11 cellular contexts compared by ENCODE assay signal in genomic region chr2:157256621-157257020, GRCh38. TPM values are rescaled to one million over a fixed set of nuclear protein-coding genes. Genes with fewer than 3 reads are reported as not detected.
DNase-seq lines count a peak whose midpoint lies in the region; ATAC-seq and TF ChIP-seq lines count a peak whose summit lies in the region.
"Had no signal": no experiment of that assay in that cellular context is flagged by ENCODE, and none has a peak within 500 bp of the region (broad histone marks: within the 10 kb centered on the region; RNA-seq: fewer than 3 reads in every experiment).

No MANE protein-coding gene starts in this region.

- peaks cover 48% of the 10 kb centered on the region for H3K27me3 Mint-ChIP-seq in activated T-cell treated with anti-CD3 and anti-CD28 coated beads, Interleukin-2, amount 50 U/mL, for 72 hours (ENCODE audit: low read depth)
- H3K27me3 Mint-ChIP-seq in natural killer cell (ENCODE audit: low read depth in 2 of 2), result peaks cover 6 to 22% of the 10 kb centered on the region in 2 donors

- H3K4me3 ChIP-seq in GM06990 (replicated peaks; ENCODE audit: low read depth, low read length) (no peak overlapping the region), right atrium auricular region (no peak overlapping the region), spleen (no peak overlapping the region)

- no peaks in the 10 kb centered on the region; the same call in 1 of the 2 replicates for H3K27me3 ChIP-seq in GM06990 (replicated peaks; ENCODE audit: control insufficient read depth, insufficient read depth, low read length)
- H3K27me3 ChIP-seq in right atrium auricular region, result no peaks in the 10 kb centered on the region
- no peaks in the 10 kb centered on the region for H3K27me3 ChIP-seq in spleen (replicated peaks in 1 of 7)

- no peaks in the 10 kb centered on the region for H3K36me3 ChIP-seq in GM06990 (ENCODE audit: control insufficient read depth, insufficient read depth, low read length)
- H3K36me3 ChIP-seq in right atrium auricular region, result no peaks in the 10 kb centered on the region
- no peaks in the 10 kb centered on the region for H3K36me3 ChIP-seq in spleen

- TF ChIP-seq POLR2A in spleen (IDR thresholded peaks at IDR 0.05), result no peak

- H3K9me3 ChIP-seq in right atrium auricular region (no peaks in the 10 kb centered on the region), spleen (no peaks in the 10 kb centered on the region)

- intact Hi-C loops in natural killer cell (cut with micrococcal nuclease), result no loop called here
- intact Hi-C loops in spleen (cut with DNase I; ENCODE audit: low total_unique reads), result no loop called here

- H3K4me1 ChIP-seq in right atrium auricular region (peaks cover 0 to 18% of the 10 kb centered on the region in 2 donors), spleen (peaks cover 0 to 10% (median 4%) of the 10 kb centered on the region in 6 donors)

- ATAC-seq in GM19328 (IDR thresholded peaks at IDR 0.05; ENCODE audit: unreplicated experiment) (peak; percentile 89), HG02970 (IDR thresholded peaks at IDR 0.05; ENCODE audit: low FRiP score, unreplicated experiment) (peak; percentile 99), natural killer cell (no peak)
- peak; percentile 90 to 91 for ATAC-seq in activated T-cell treated with anti-CD3 and anti-CD28 coated beads, Interleukin-2, amount 50 U/mL, for 72 hours (replicated peaks in 1 of 2)

- peaks cover 48% of the 10 kb centered on the region for H3K4me1 Mint-ChIP-seq in activated T-cell treated with anti-CD3 and anti-CD28 coated beads, Interleukin-2, amount 50 U/mL, for 72 hours (ENCODE audit: low read depth)
- H3K4me1 Mint-ChIP-seq in natural killer cell, result peaks cover 0 to 6% of the 10 kb centered on the region in 2 donors

- no peak overlapping the region for H3K27ac ChIP-seq in right atrium auricular region
- no peak overlapping the region for H3K27ac ChIP-seq in spleen

- peak overlapping the region; percentile 41 for H3K27ac Mint-ChIP-seq in activated T-cell treated with anti-CD3 and anti-CD28 coated beads, Interleukin-2, amount 50 U/mL, for 72 hours
- H3K27ac Mint-ChIP-seq in natural killer cell, result no peak overlapping the region

- 71 to 86% (median 83%) methylated on average over 3 of the region's 3 CpGs for WGBS in spleen, 5 donors

- no peak for TF ChIP-seq CTCF in GM06990 (IDR thresholded peaks at IDR 0.05; ENCODE audit: insufficient read depth, low read length, poor library complexity, severe bottlenecking)
- TF ChIP-seq CTCF in natural killer cell (IDR thresholded peaks at IDR 0.05), result no peak
- no peak for TF ChIP-seq CTCF in right atrium auricular region (IDR thresholded peaks at IDR 0.05)
- TF ChIP-seq CTCF in spleen (IDR thresholded peaks at IDR 0.05 in 8 of 11, conservative IDR thresholded peaks at IDR 0.05 in 3 of 11), result no peak

- no peaks in the 10 kb centered on the region for H3K9me3 Mint-ChIP-seq in activated T-cell treated with anti-CD3 and anti-CD28 coated beads, Interleukin-2, amount 50 U/mL, for 72 hours
- H3K9me3 Mint-ChIP-seq in natural killer cell, result no peaks in the 10 kb centered on the region

- no peaks in the 10 kb centered on the region for H3K36me3 Mint-ChIP-seq in activated T-cell treated with anti-CD3 and anti-CD28 coated beads, Interleukin-2, amount 50 U/mL, for 72 hours (ENCODE audit: insufficient read depth in 2 of 2)
- no peaks in the 10 kb centered on the region for H3K36me3 Mint-ChIP-seq in natural killer cell

- H3K4me3 Mint-ChIP-seq in activated T-cell treated with anti-CD3 and anti-CD28 coated beads, Interleukin-2, amount 50 U/mL, for 72 hours, result no peak overlapping the region
- H3K4me3 Mint-ChIP-seq in natural killer cell, result no peak overlapping the region

- peak; percentile 70 for DNase-seq in GM06990 (ENCODE audit: extremely low read depth, insufficient read length)
- DNase-seq in activated T-cell treated with anti-CD3 and anti-CD28 coated beads, Interleukin-2, amount 50 U/mL, for 72 hours, result peak; percentile 59 to 70
- no peak for DNase-seq in natural killer cell
- no peak for DNase-seq in hippocampal formation (lab: John Stamatoyannopoulos, UW)
- no peak for DNase-seq in right atrium auricular region (ENCODE audit: low spot score)
- DNase-seq in spleen, result no peak
- DNase-seq: DND-41, Kasumi-1 had no signal

RNA-seq across cellular contexts. Expression of gene GALNT5, which starts 0.9 kb away (rescaled TPM):
- total RNA-seq in activated T-cell treated with anti-CD3 and anti-CD28 coated beads, Interleukin-2, amount 50 U/mL, for 72 hours, result not detected
- total RNA-seq in natural killer cell, result not detected
- under 1 TPM; 0.20 to 0.67 TPM for total RNA-seq in right atrium auricular region
- under 1 TPM in 4 of 7 donors, not detected in 3; 0.09 to 0.70 (median 0.12) TPM for total RNA-seq in spleen
- under 1 TPM in 1 of 3 donors, not detected in 2; 0.03 TPM for polyA plus RNA-seq in spleen
- total RNA-seq: T-helper 1 cell treated with Interleukin-12 subunit alpha and Interleukin-12 subunit beta and Interleukin-4 antibody, amounts not matched to agents 30 ng/mL and 1 ng/mL, for 36 hours had no signal

Comparison
In these comparisons a context has a peak if more than half of its experiments do, and no peak if none do; other contexts are left out.
1. DNase-seq: peak in GM06990 (single experiment) and activated T-cell treated with anti-CD3 and anti-CD28 coated beads, Interleukin-2, amount 50 U/mL, for 72 hours (2 of 2); none in natural killer cell (single experiment), hippocampal formation (0 of 2), right atrium auricular region (single experiment) and spleen (single experiment).
2. ATAC-seq: peak in GM19328 (single experiment), HG02970 (single experiment) and activated T-cell treated with anti-CD3 and anti-CD28 coated beads, Interleukin-2, amount 50 U/mL, for 72 hours (2 of 2); none in natural killer cell (0 of 3).